17 cellular contexts compared by ENCODE assay signal in genomic region chr6:6883011-6883410, GRCh38.
"Had no signal": no experiment of that assay in that cellular context is flagged by ENCODE, and none has a peak within 500 bp of the region (broad histone marks: within the 10 kb centered on the region; RNA-seq: fewer than 3 reads in every experiment).

No MANE protein-coding gene starts in this region.

- H3K4me3 Mint-ChIP-seq: activated CD4-positive, alpha-beta T cell treated with anti-CD3 and anti-CD28 coated beads, Interleukin-2, amount 10 ng/mL, durations not matched to agents 7 days and 5 days; activated naive CD4-positive, alpha-beta T cell treated with anti-CD3 and anti-CD28 coated beads, Interleukin-2, amount 50 U/mL, for 24 hours; natural killer cell; stimulated activated naive B cell treated with anti-CD40 and anti-IgM and Interleukin-4, amounts not matched to agents 10 μg/mL and 1 μg/mL and 100 μg/mL, for 72 hours; T-helper 2 cell treated with Interferon-gamma antibody and Interleukin-4, amounts not matched to agents 5 μg/mL and 100 μg/mL, for 36 hours had no signal

- H3K27ac Mint-ChIP-seq: activated CD4-positive, alpha-beta T cell treated with anti-CD3 and anti-CD28 coated beads, Interleukin-2, amount 10 ng/mL, durations not matched to agents 7 days and 5 days; activated naive CD4-positive, alpha-beta T cell treated with anti-CD3 and anti-CD28 coated beads, Interleukin-2, amount 50 U/mL, for 24 hours; activated T-helper 2 cell treated with anti-CD3 and anti-CD28 coated beads, Interferon-gamma antibody, Interleukin-2, Interleukin-4, amounts not matched to agents 10 μg/mL and 5 μg/mL and 100 μg/mL, durations not matched to agents 14 hours and 24 hours and 36 hours; natural killer cell; T-helper 2 cell treated with Interferon-gamma antibody and Interleukin-4, amounts not matched to agents 5 μg/mL and 100 μg/mL, for 36 hours had no signal

- H3K36me3 ChIP-seq: gastrocnemius medialis, heart right ventricle, tibial nerve had no signal

- DNase-seq: activated CD4-positive, alpha-beta T cell treated with anti-CD3 and anti-CD28 coated beads, Interleukin-2, amount 10 ng/mL, durations not matched to agents 7 days and 5 days; activated CD4-positive, CD25-positive, alpha-beta regulatory T cell; activated CD8-positive, alpha-beta memory T cell treated with anti-CD3 and anti-CD28 coated beads for 24 hours; caudate nucleus; effector CD4-positive, alpha-beta T cell; gastrocnemius medialis; heart right ventricle; natural killer cell; stimulated activated CD4-positive, alpha-beta T cell treated with anti-CD3 and anti-CD28 coated beads, Interleukin-2, amount 100 ng/mL, for 48 hours; stimulated activated naive B cell treated with anti-CD40 and anti-IgM and Interleukin-4, amounts not matched to agents 10 μg/mL and 1 μg/mL and 100 μg/mL, for 72 hours; SW 1271 had no signal

- H3K4me3 ChIP-seq: coronary artery, gastrocnemius medialis, heart right ventricle, tibial nerve had no signal

- H3K27me3 Mint-ChIP-seq: activated CD4-positive, alpha-beta T cell treated with anti-CD3 and anti-CD28 coated beads, Interleukin-2, amount 10 ng/mL, durations not matched to agents 7 days and 5 days; activated naive CD4-positive, alpha-beta T cell treated with anti-CD3 and anti-CD28 coated beads, Interleukin-2, amount 50 U/mL, for 24 hours; stimulated activated naive B cell treated with anti-CD40 and anti-IgM and Interleukin-4, amounts not matched to agents 10 μg/mL and 1 μg/mL and 100 μg/mL, for 72 hours had no signal

- H3K9me3 Mint-ChIP-seq: activated CD4-positive, alpha-beta T cell treated with anti-CD3 and anti-CD28 coated beads, Interleukin-2, amount 10 ng/mL, durations not matched to agents 7 days and 5 days; activated naive CD4-positive, alpha-beta T cell treated with anti-CD3 and anti-CD28 coated beads, Interleukin-2, amount 50 U/mL, for 24 hours; activated T-helper 2 cell treated with anti-CD3 and anti-CD28 coated beads, Interferon-gamma antibody, Interleukin-2, Interleukin-4, amounts not matched to agents 10 μg/mL and 5 μg/mL and 100 μg/mL, durations not matched to agents 14 hours and 24 hours and 36 hours; natural killer cell; stimulated activated naive B cell treated with anti-CD40 and anti-IgM and Interleukin-4, amounts not matched to agents 10 μg/mL and 1 μg/mL and 100 μg/mL, for 72 hours; T-helper 2 cell treated with Interferon-gamma antibody and Interleukin-4, amounts not matched to agents 5 μg/mL and 100 μg/mL, for 36 hours had no signal

- H3K36me3 Mint-ChIP-seq: activated naive CD4-positive, alpha-beta T cell treated with anti-CD3 and anti-CD28 coated beads, Interleukin-2, amount 50 U/mL, for 24 hours; natural killer cell; stimulated activated naive B cell treated with anti-CD40 and anti-IgM and Interleukin-4, amounts not matched to agents 10 μg/mL and 1 μg/mL and 100 μg/mL, for 72 hours had no signal

- H3K27ac ChIP-seq: coronary artery, gastrocnemius medialis, tibial nerve had no signal

- H3K4me1 ChIP-seq: tibial nerve had no signal

- H3K9me3 ChIP-seq: gastrocnemius medialis, heart right ventricle, tibial nerve had no signal

- ATAC-seq: gastrocnemius medialis; heart right ventricle; left lobe of liver; natural killer cell; stimulated activated naive B cell treated with anti-CD40 and anti-IgM and Interleukin-4, amounts not matched to agents 10 μg/mL and 1 μg/mL and 100 μg/mL, for 72 hours had no signal

- H3K27me3 ChIP-seq: gastrocnemius medialis, heart right ventricle, tibial nerve had no signal

- H3K4me1 Mint-ChIP-seq: activated naive CD4-positive, alpha-beta T cell treated with anti-CD3 and anti-CD28 coated beads, Interleukin-2, amount 50 U/mL, for 24 hours had no signal
